ENCODE assay signal across 17 cellular contexts in the genomic region with DNA sequence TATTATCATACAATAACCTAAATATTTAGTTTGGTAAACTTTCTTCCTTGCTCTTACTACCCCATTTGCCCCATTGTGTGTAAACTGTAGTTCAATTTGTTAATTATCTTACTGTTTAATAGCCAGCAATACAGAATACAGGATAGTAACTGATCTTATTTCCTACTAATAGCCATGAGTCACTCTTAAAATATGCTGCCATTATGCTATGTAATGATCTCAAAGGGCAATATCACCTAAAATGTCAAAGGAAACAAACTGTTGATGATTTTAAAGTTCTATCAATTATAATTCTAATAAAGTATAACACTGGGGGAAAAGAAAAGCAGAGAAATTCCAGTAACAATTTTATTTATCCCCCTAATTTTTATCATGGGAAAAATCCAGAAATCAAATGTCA.
DNase-seq lines count a peak whose midpoint lies in the region; ATAC-seq and TF ChIP-seq lines count a peak whose summit lies in the region.
"Had no signal": no experiment of that assay in that cellular context is flagged by ENCODE, and none has a peak within 500 bp of the region (broad histone marks: within the 10 kb centered on the region; RNA-seq: fewer than 3 reads in every experiment).

No MANE protein-coding gene starts in this region.

- H3K4me3 ChIP-seq in KMS-11 (IDR thresholded peaks at IDR 0.05; ENCODE audit: insufficient read depth, low read depth, low read length) (no peak overlapping the region), adipocyte (ENCODE audit: low read length) (peak overlapping the region; percentile 99)

- no peak overlapping the region for H2AFZ ChIP-seq in KMS-11 (ENCODE audit: low read depth)

- peaks cover 14% of the 10 kb centered on the region; the same call in 1 of the 2 replicates for H4K20me1 ChIP-seq in KMS-11 (ENCODE audit: insufficient read depth)

- H3K27ac ChIP-seq in KMS-11: no peak overlapping the region

- H3K36me3 ChIP-seq in KMS-11 (ENCODE audit: insufficient read depth) (no peaks in the 10 kb centered on the region; the same call in 1 of the 2 replicates), adipocyte (ENCODE audit: control insufficient read depth, insufficient read depth, low read length, severe bottlenecking) (peaks cover 52% of the 10 kb centered on the region)

- DNase-seq in ACHN: peak; percentile 18
- DNase-seq in adipocyte (ENCODE audit: low read depth): peak; percentile 16
- peak; percentile 15 for DNase-seq in kidney glomerular epithelial cell (lab: John Stamatoyannopoulos, UW)
- DNase-seq in effector memory CD8-positive, alpha-beta T cell: no peak
- DNase-seq in NOMO-1 treated with dmso at 0.1 percent for 144 hours (lab: John Stamatoyannopoulos, UW; ENCODE audit: unreplicated experiment): no peak
- no peak for DNase-seq in HPDE6-E6E7 (ENCODE audit: extremely low spot score)
- DNase-seq: activated CD4-positive, alpha-beta T cell treated with anti-CD3 and anti-CD28 coated beads for 48 hours; activated effector memory CD4-positive, alpha-beta T cell treated with Interleukin-2 at 50 U/mL for 16 hours; caudate nucleus; DMS53; MG63; NCI-H1694; NCI-H2227 treated with DMSO at 0.1 percent for 48 hours; NK-92 treated with Interleukin-12 subunit alpha and Interleukin-12 subunit beta, amount 100 ng/mL, for 24 hours had no signal

- in situ Hi-C loops in ACHN (cut with HindIII; ENCODE audit: low pct_ligation_motif_present, low pct_unique_long_range_greater_than_20kb, low sequenced_read_pairs): no loop called here

- no peak overlapping the region for H3K4me3 Mint-ChIP-seq in effector memory CD8-positive, alpha-beta T cell

- H3K4me1 ChIP-seq in KMS-11 (ENCODE audit: low read depth, poor library complexity, severe bottlenecking): peaks cover 70% of the 10 kb centered on the region
- H3K4me1 ChIP-seq in adipocyte (ENCODE audit: control insufficient read depth, insufficient read depth, low read length): peaks cover 35% of the 10 kb centered on the region

- no peaks in the 10 kb centered on the region for H3K9me3 ChIP-seq in adipocyte (ENCODE audit: control insufficient read depth, low read length)
- H3K9me3 ChIP-seq: MG63 had no signal

- H3K27me3 ChIP-seq in KMS-11 (ENCODE audit: insufficient read depth, low read depth) (no peaks in the 10 kb centered on the region), adipocyte (replicated peaks; ENCODE audit: control insufficient read depth, insufficient read depth, low read length) (no peaks in the 10 kb centered on the region)
- H3K27me3 ChIP-seq: MG63 had no signal

- H3K9me3 Mint-ChIP-seq in effector memory CD8-positive, alpha-beta T cell: no peaks in the 10 kb centered on the region

- no peak overlapping the region for H3K27ac Mint-ChIP-seq in effector memory CD8-positive, alpha-beta T cell

- peaks cover 4 to 20% of the 10 kb centered on the region in 2 donors for H3K4me1 Mint-ChIP-seq in effector memory CD8-positive, alpha-beta T cell (ENCODE audit: low read depth in 2 of 2)

- H3K79me2 ChIP-seq in KMS-11 (ENCODE audit: insufficient read depth, low read depth): peaks cover 48% of the 10 kb centered on the region; the same call in 1 of the 2 replicates

- TF ChIP-seq CTCF in KMS-11 (conservative IDR thresholded peaks at IDR 0.05; ENCODE audit: low read depth, low read length): no peak

- peaks cover 22% of the 10 kb centered on the region for H3K36me3 Mint-ChIP-seq in effector memory CD8-positive, alpha-beta T cell (ENCODE audit: insufficient read depth)

- ATAC-seq in effector memory CD8-positive, alpha-beta T cell (replicated peaks): no peak
- ATAC-seq in GM19452 (IDR thresholded peaks at IDR 0.05; ENCODE audit: unreplicated experiment): no peak
- ATAC-seq: esophagus mucosa had no signal

- peak overlapping the region; percentile 92; the same call in 1 of the 2 replicates for H3K4me2 ChIP-seq in KMS-11

- H3K27me3 Mint-ChIP-seq in effector memory CD8-positive, alpha-beta T cell: no peaks in the 10 kb centered on the region

- no peak overlapping the region for H3K9ac ChIP-seq in KMS-11
- H3K9ac ChIP-seq in adipocyte (ENCODE audit: low read length): no peak overlapping the region

Comparison
In these comparisons a context has a peak if more than half of its experiments do, and no peak if none do; other contexts are left out.
1. DNase-seq: peak in ACHN (single experiment), adipocyte (single experiment) and kidney glomerular epithelial cell (single experiment); none in effector memory CD8-positive, alpha-beta T cell (0 of 3), NOMO-1 treated with dmso at 0.1 percent for 144 hours (single experiment) and HPDE6-E6E7 (single experiment).